ENCODE assay signal across 27 cellular contexts in the genomic region with DNA sequence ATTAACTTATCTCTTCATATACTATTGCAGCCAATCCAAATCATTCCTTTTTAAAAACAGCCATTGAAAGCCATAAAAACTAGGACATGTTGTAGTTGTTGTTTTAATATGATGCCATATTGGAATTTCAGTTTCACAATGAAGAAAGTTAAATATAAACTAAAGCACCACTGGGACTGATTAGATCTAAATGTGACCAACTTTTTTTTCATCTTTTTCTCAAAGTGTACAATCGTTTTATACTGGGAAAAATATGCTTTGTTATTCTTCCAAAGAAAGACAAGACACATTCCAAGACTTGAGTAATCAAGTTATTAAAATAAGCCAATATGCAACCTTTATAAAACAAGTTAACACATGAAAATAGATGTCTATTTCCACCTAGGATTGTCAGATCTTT.
DNase-seq lines count a peak whose midpoint lies in the region; ATAC-seq and TF ChIP-seq lines count a peak whose summit lies in the region.
"Had no signal": no experiment of that assay in that cellular context is flagged by ENCODE, and none has a peak within 500 bp of the region (broad histone marks: within the 10 kb centered on the region; RNA-seq: fewer than 3 reads in every experiment).

No MANE protein-coding gene starts in this region.

- H3K4me1 Mint-ChIP-seq in activated naive CD4-positive, alpha-beta T cell treated with anti-CD3 and anti-CD28 coated beads for 36 hours (ENCODE audit: low read depth): peaks cover 54% of the 10 kb centered on the region
- H3K4me1 Mint-ChIP-seq in activated naive CD4-positive, alpha-beta T cell treated with anti-CD3 and anti-CD28 coated beads, Interleukin-2, amount 10 ng/mL, durations not matched to agents 7 days and 5 days: peaks cover 9% of the 10 kb centered on the region
- H3K4me1 Mint-ChIP-seq in HFFc6 (ENCODE audit: low read depth): peaks cover 22% of the 10 kb centered on the region
- H3K4me1 Mint-ChIP-seq: H9 had no signal

- H3K4me1 ChIP-seq in upper lobe of right lung: no peaks in the 10 kb centered on the region

- ATAC-seq in upper lobe of right lung: no peak
- ATAC-seq: SK-N-SH treated with all-trans-retinoic acid at 6 μM for 48 hours had no signal

- H3K4me3 ChIP-seq in upper lobe of right lung: no peak overlapping the region
- H3K4me3 ChIP-seq: PC-9 had no signal

- H3K36me3 ChIP-seq in upper lobe of right lung: no peaks in the 10 kb centered on the region

- no peak for DNase-seq in activated naive CD4-positive, alpha-beta T cell treated with anti-CD3 and anti-CD28 coated beads for 36 hours
- DNase-seq in activated naive CD4-positive, alpha-beta T cell treated with anti-CD3 and anti-CD28 coated beads, Interleukin-2, amount 10 ng/mL, durations not matched to agents 7 days and 5 days: no peak
- DNase-seq in HFFc6 (peak; percentile 39), hepatic stellate cell (ENCODE audit: low spot score) (peak; percentile 1), NCI-H526 treated with DMSO at 0.1 percent for 48 hours (lab: John Stamatoyannopoulos, UW) (no peak), DMS79 (lab: John Stamatoyannopoulos, UW) (no peak), germinal center (ENCODE audit: low spot score) (no peak), upper lobe of right lung (no peak)
- DNase-seq: ACHN; C1 segment of cervical spinal cord; Calu3; CD8-positive, alpha-beta memory T cell; DMS153; H9; KBM-7; MM.1S; NCI-H1092; NCI-H1436 treated with DMSO at 0.1 percent for 48 hours; NCI-H1930; NCI-H2227 treated with DMSO at 0.1 percent for 48 hours; NCI-H510A; NCI-H748 treated with DMSO at 0.1 percent for 48 hours; PC-9; SIG-M5 had no signal

- TF ChIP-seq CTCF in HFFc6 (IDR thresholded peaks at IDR 0.05): no peak
- TF ChIP-seq CTCF in upper lobe of right lung (IDR thresholded peaks at IDR 0.05): no peak

- no peak overlapping the region for H3K27ac ChIP-seq in upper lobe of right lung
- H3K27ac ChIP-seq: 22Rv1, PC-9, RWPE1 had no signal

- H3K27me3 ChIP-seq in upper lobe of right lung: no peaks in the 10 kb centered on the region

- no peak overlapping the region for H3K27ac Mint-ChIP-seq in activated naive CD4-positive, alpha-beta T cell treated with anti-CD3 and anti-CD28 coated beads for 36 hours
- no peak overlapping the region for H3K27ac Mint-ChIP-seq in activated naive CD4-positive, alpha-beta T cell treated with anti-CD3 and anti-CD28 coated beads, Interleukin-2, amount 10 ng/mL, durations not matched to agents 7 days and 5 days
- H3K27ac Mint-ChIP-seq in HFFc6: no peak overlapping the region
- H3K27ac Mint-ChIP-seq: H9 had no signal

- CTCF ChIA-PET in activated naive CD4-positive, alpha-beta T cell treated with anti-CD3 and anti-CD28 coated beads for 36 hours (lab: Charles Lee): no interaction called here
- CTCF ChIA-PET in activated naive CD4-positive, alpha-beta T cell treated with anti-CD3 and anti-CD28 coated beads, Interleukin-2, amount 10 ng/mL, durations not matched to agents 7 days and 5 days (lab: Charles Lee): no interaction called here

- peaks cover 26% of the 10 kb centered on the region for H3K36me3 Mint-ChIP-seq in activated naive CD4-positive, alpha-beta T cell treated with anti-CD3 and anti-CD28 coated beads for 36 hours (ENCODE audit: low read depth)
- H3K36me3 Mint-ChIP-seq in activated naive CD4-positive, alpha-beta T cell treated with anti-CD3 and anti-CD28 coated beads, Interleukin-2, amount 10 ng/mL, durations not matched to agents 7 days and 5 days: peaks cover 69% of the 10 kb centered on the region
- H3K36me3 Mint-ChIP-seq in HFFc6 (ENCODE audit: low read depth): no peaks in the 10 kb centered on the region

- peak overlapping the region; percentile 10 for H3K4me3 Mint-ChIP-seq in activated naive CD4-positive, alpha-beta T cell treated with anti-CD3 and anti-CD28 coated beads for 36 hours
- H3K4me3 Mint-ChIP-seq in activated naive CD4-positive, alpha-beta T cell treated with anti-CD3 and anti-CD28 coated beads, Interleukin-2, amount 10 ng/mL, durations not matched to agents 7 days and 5 days: no peak overlapping the region
- no peak overlapping the region for H3K4me3 Mint-ChIP-seq in HFFc6
- H3K4me3 Mint-ChIP-seq: CD8-positive, alpha-beta memory T cell; H9 had no signal

- intact Hi-C loops in activated naive CD4-positive, alpha-beta T cell treated with anti-CD3 and anti-CD28 coated beads for 36 hours (cut with micrococcal nuclease): no loop called here
- intact Hi-C loops in upper lobe of right lung (cut with DNase I): no loop called here

- no peaks in the 10 kb centered on the region for H3K27me3 Mint-ChIP-seq in activated naive CD4-positive, alpha-beta T cell treated with anti-CD3 and anti-CD28 coated beads for 36 hours (ENCODE audit: low read depth)
- no peaks in the 10 kb centered on the region for H3K27me3 Mint-ChIP-seq in activated naive CD4-positive, alpha-beta T cell treated with anti-CD3 and anti-CD28 coated beads, Interleukin-2, amount 10 ng/mL, durations not matched to agents 7 days and 5 days
- H3K27me3 Mint-ChIP-seq in HFFc6 (ENCODE audit: insufficient read depth): no peaks in the 10 kb centered on the region
- H3K27me3 Mint-ChIP-seq: CD8-positive, alpha-beta memory T cell had no signal

- no peaks in the 10 kb centered on the region for H3K9me3 Mint-ChIP-seq in activated naive CD4-positive, alpha-beta T cell treated with anti-CD3 and anti-CD28 coated beads for 36 hours
- H3K9me3 Mint-ChIP-seq in activated naive CD4-positive, alpha-beta T cell treated with anti-CD3 and anti-CD28 coated beads, Interleukin-2, amount 10 ng/mL, durations not matched to agents 7 days and 5 days: no peaks in the 10 kb centered on the region
- H3K9me3 Mint-ChIP-seq in HFFc6: no peaks in the 10 kb centered on the region
- H3K9me3 Mint-ChIP-seq: CD8-positive, alpha-beta memory T cell; H9 had no signal

- H3K9me3 ChIP-seq in upper lobe of right lung: no peaks in the 10 kb centered on the region

Comparison
In these comparisons a context has a peak if more than half of its experiments do, and no peak if none do; other contexts are left out.
1. DNase-seq: peak in HFFc6 (single experiment) and hepatic stellate cell (single experiment); none in activated naive CD4-positive, alpha-beta T cell treated with anti-CD3 and anti-CD28 coated beads for 36 hours (single experiment), activated naive CD4-positive, alpha-beta T cell treated with anti-CD3 and anti-CD28 coated beads, Interleukin-2, amount 10 ng/mL, durations not matched to agents 7 days and 5 days (single experiment), NCI-H526 treated with DMSO at 0.1 percent for 48 hours (single experiment), DMS79 (single experiment), germinal center (single experiment) and upper lobe of right lung (single experiment).